8 cellular contexts compared by ENCODE assay signal in genomic region chr10:70232859-70233108, GRCh38. TPM values are rescaled to one million over a fixed set of nuclear protein-coding genes. Genes with fewer than 3 reads are reported as not detected.
DNase-seq lines count a peak whose midpoint lies in the region; ATAC-seq, FAIRE-seq and TF ChIP-seq lines count a peak whose summit lies in the region.

No MANE protein-coding gene starts in this region.

- H3K4me1 ChIP-seq in KMS-11 (ENCODE audit: low read depth, poor library complexity, severe bottlenecking) (peaks cover 47% of the 10 kb centered on the region), mucosa of stomach (ENCODE audit: control insufficient read depth, insufficient read depth, low read length) (peaks cover 21% of the 10 kb centered on the region)

- CTCF ChIA-PET in AG04449 (lab: Yijun Ruan, JAX) = interaction anchor here (1.2 to 3.0 kb wide), 10 partner anchors 11 to 144 kb away, joined by 3 to 43 read pairs (median 5); partner anchors contain the start of gene TYSND1

- FAIRE-seq in bronchial epithelial cell (lab: Jason Lieb, UNC) = no peak

- H3K27me3 ChIP-seq in KMS-11 (ENCODE audit: insufficient read depth, low read depth) = no peaks in the 10 kb centered on the region
- no peaks in the 10 kb centered on the region for H3K27me3 ChIP-seq in bronchial epithelial cell (ENCODE audit: control insufficient read depth, insufficient read depth, low read length)
- H3K27me3 ChIP-seq in mucosa of stomach (ENCODE audit: control insufficient read depth, insufficient read depth, low read length) = no peaks in the 10 kb centered on the region

- peaks cover 8% of the 10 kb centered on the region for H4K20me1 ChIP-seq in KMS-11 (ENCODE audit: insufficient read depth)

- peaks cover 53% of the 10 kb centered on the region for H3K79me2 ChIP-seq in KMS-11 (ENCODE audit: insufficient read depth, low read depth)

- peak overlapping the region; percentile 56; the same call in 1 of the 2 replicates for H3K4me2 ChIP-seq in KMS-11

- H3K4me3 ChIP-seq in AG04449 (ENCODE audit: low read depth, low read length) = peak overlapping the region; percentile 81
- no peak overlapping the region for H3K4me3 ChIP-seq in KMS-11 (IDR thresholded peaks at IDR 0.05; ENCODE audit: insufficient read depth, low read depth, low read length)
- peak overlapping the region; percentile 94 for H3K4me3 ChIP-seq in bronchial epithelial cell (ENCODE audit: low read depth, low read length)
- H3K4me3 ChIP-seq in mucosa of stomach (ENCODE audit: low read length) = peak overlapping the region; percentile 93

- POLR2A ChIA-PET in AG04449 (lab: Yijun Ruan, JAX) = interaction anchor here (0.7 to 2.1 kb wide), 6 partner anchors 11 to 131 kb away, joined by 3 to 6 read pairs (median 3); no protein-coding TSS in a partner anchor

- H3K9ac ChIP-seq in KMS-11 (peak overlapping the region; percentile 91), mucosa of stomach (ENCODE audit: low read length) (peak overlapping the region; percentile 98)

- H3K9me3 ChIP-seq in mucosa of stomach (ENCODE audit: control insufficient read depth, low read length) = no peaks in the 10 kb centered on the region

- ATAC-seq in GM21390 (IDR thresholded peaks at IDR 0.05; ENCODE audit: unreplicated experiment) = no peak

- TF ChIP-seq CTCF in AG04449 (IDR thresholded peaks at IDR 0.05; ENCODE audit: insufficient read depth, low read length, missing control alignments) (no peak), KMS-11 (conservative IDR thresholded peaks at IDR 0.05; ENCODE audit: low read depth, low read length) (no peak), bronchial epithelial cell (IDR thresholded peaks at IDR 0.05; ENCODE audit: insufficient read depth, low read length, severe bottlenecking) (no peak)

- peaks cover 19% of the 10 kb centered on the region; the same call in 1 of the 2 replicates for H3K36me3 ChIP-seq in KMS-11 (ENCODE audit: insufficient read depth)
- peaks cover 4% of the 10 kb centered on the region for H3K36me3 ChIP-seq in bronchial epithelial cell (ENCODE audit: control insufficient read depth, insufficient read depth, low read length)
- H3K36me3 ChIP-seq in mucosa of stomach (ENCODE audit: control insufficient read depth, insufficient read depth, low read length) = no peaks in the 10 kb centered on the region

- DNase-seq in AG04449 (ENCODE audit: low read depth, low spot score) (no peak), bronchial epithelial cell (ENCODE audit: low read depth) (no peak), DMS53 (lab: John Stamatoyannopoulos, UW) (no peak), activated gamma-delta T cell treated with Interleukin-2 at 50 U/mL for 16 hours (no peak), ecto neural progenitor cell (ENCODE audit: low spot score) (no peak)

- H3K27ac ChIP-seq in KMS-11 = peak overlapping the region; percentile 80

- H2AFZ ChIP-seq in KMS-11 (ENCODE audit: low read depth) = peak overlapping the region; percentile 56; the same call in 1 of the 2 replicates

RNA-seq across cellular contexts. Expression of gene PPA1, which starts 0.4 kb away (rescaled TPM):
- total RNA-seq in bronchial epithelial cell = 196 and 350 TPM in 2 replicates

RNA-seq across cellular contexts. Expression of gene NPFFR1, which starts 51.0 kb away (rescaled TPM):
- total RNA-seq in bronchial epithelial cell = under 0.01 TPM in 1 of 2 replicates, not detected in the other
